ENCODE assay signal across 9 cellular contexts in the genomic region with DNA sequence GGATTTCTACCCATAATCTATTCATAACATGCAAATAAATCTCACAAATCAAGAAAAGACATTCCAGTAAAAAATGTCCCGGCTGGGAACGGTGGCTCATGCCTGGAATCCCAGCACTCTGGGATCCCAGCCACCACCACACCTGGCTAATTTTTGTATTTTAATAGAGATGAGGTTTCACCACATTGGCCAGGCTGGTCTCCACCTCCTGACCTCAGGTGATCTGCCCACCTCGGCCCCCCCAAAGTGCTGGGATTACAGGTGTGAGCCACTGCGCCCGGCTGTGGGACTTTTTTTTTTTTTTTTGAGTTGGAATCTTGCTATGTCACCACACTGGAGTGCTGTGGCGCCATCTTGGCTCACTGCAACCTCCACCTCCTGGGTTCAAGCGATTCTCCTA.
"Had no signal": no experiment of that assay in that cellular context is flagged by ENCODE, and none has a peak within 500 bp of the region (broad histone marks: within the 10 kb centered on the region; RNA-seq: fewer than 3 reads in every experiment).

No MANE protein-coding gene starts in this region.

- H3K27ac Mint-ChIP-seq: HFFc6, IgD-negative memory B cell had no signal

- ATAC-seq: HCT116, HepG2 had no signal

- H3K27ac ChIP-seq: HL-60 had no signal

- H3K4me3 ChIP-seq: HAP-1 had no signal

- H3K27me3 Mint-ChIP-seq: IgD-negative memory B cell had no signal

- FAIRE-seq: HepG2, HTR-8/SVneo had no signal

- DNase-seq: GOT3, H7, HFFc6 had no signal

- H3K4me1 ChIP-seq: HAP-1 had no signal

- H3K9me3 Mint-ChIP-seq: HFFc6, IgD-negative memory B cell had no signal

- H3K9me3 ChIP-seq: HAP-1 had no signal

- H3K4me3 Mint-ChIP-seq: HFFc6 had no signal
